ENCODE assay signal across 1 cellular context in the genomic region with DNA sequence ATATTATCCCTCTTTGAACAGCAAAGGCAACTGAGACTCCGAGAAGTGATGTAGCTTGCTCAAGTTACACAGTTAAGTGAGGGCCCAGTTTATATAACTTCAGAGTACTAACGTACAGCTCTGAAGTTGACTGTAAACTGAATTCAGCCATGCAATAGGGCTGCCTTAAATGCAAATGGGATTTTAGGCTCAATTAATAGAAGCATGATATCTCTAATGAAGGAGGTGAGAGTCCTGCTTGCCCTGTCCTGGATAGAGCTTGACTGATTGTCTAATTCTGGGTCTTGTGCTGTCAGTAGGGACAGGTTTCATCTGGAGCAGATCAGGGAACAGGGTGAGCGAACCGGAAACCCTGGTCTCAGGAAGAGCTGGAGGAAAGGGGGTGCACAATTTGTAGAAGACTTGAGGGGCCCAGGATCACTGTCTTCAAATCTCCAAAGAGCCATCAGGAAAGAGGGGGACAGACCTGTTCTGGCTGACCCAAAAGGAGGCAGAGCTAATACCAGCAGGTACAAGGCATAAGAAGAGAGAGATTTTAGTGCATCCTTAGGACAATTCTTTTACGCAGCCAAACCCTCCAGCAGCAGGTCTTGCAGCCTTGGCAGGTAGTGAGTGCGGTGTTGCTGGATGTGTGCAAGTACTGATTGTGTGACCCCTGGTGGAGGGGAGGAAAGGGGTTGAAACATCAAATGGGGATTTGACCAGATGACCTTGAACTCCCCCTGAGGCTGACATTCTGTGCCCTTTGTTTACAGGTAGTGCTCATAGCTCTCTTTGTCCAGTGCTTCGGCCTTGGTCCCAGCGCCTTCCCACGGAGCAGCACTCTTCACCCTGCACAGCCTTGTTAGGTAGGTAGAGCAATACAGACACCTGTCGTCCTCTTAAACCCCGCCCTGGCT.
TF ChIP-seq lines count a peak whose summit lies in the region.

No MANE protein-coding gene starts in this region.

TF ChIP-seq in HepG2, 621 proteins besides CTCF, POLR2A, EP300 and RAD21 (continued from another document and continues in another):
- TF ChIP-seq, protein P1, sequence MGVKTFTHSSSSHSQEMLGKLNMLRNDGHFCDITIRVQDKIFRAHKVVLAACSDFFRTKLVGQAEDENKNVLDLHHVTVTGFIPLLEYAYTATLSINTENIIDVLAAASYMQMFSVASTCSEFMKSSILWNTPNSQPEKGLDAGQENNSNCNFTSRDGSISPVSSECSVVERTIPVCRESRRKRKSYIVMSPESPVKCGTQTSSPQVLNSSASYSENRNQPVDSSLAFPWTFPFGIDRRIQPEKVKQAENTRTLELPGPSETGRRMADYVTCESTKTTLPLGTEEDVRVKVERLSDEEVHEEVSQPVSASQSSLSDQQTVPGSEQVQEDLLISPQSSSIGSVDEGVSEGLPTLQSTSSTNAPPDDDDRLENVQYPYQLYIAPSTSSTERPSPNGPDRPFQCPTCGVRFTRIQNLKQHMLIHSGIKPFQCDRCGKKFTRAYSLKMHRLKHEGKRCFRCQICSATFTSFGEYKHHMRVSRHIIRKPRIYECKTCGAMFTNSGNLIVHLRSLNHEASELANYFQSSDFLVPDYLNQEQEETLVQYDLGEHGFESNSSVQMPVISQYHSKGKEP (CRISPR knock-in tag; IDR thresholded peaks at IDR 0.05), result no peak
- TF ChIP-seq ZSCAN29 (CRISPR knock-in tag; conservative IDR thresholded peaks at IDR 0.05) (no peak; the same call in 1 of the 2 replicates), ZFP90 (CRISPR knock-in tag; IDR thresholded peaks at IDR 0.05; ENCODE audit: borderline replicate concordance) (no peak), SALL1 (CRISPR knock-in tag; IDR thresholded peaks at IDR 0.05) (peak; percentile 88), ZNF329 (CRISPR knock-in tag; IDR thresholded peaks at IDR 0.05; ENCODE audit: low read depth) (no peak), KMT2B (CRISPR knock-in tag; IDR thresholded peaks at IDR 0.05) (no peak), ZSCAN31 (CRISPR knock-in tag; IDR thresholded peaks at IDR 0.05; ENCODE audit: low read depth) (peak; percentile 33; the same call in 1 of the 2 replicates), ZNF253 (CRISPR knock-in tag; IDR thresholded peaks at IDR 0.05; ENCODE audit: borderline replicate concordance) (no peak), ZNF101 (CRISPR knock-in tag; IDR thresholded peaks at IDR 0.05; ENCODE audit: borderline replicate concordance, low read depth) (no peak), ZNF180 (CRISPR knock-in tag; IDR thresholded peaks at IDR 0.05; ENCODE audit: borderline replicate concordance, low read depth) (no peak), MBD4 (IDR thresholded peaks at IDR 0.05; ENCODE audit: borderline replicate concordance, low read length) (no peak), ZNF562 (CRISPR knock-in tag; IDR thresholded peaks at IDR 0.05; ENCODE audit: borderline replicate concordance) (no peak), CENPT (CRISPR knock-in tag; IDR thresholded peaks at IDR 0.05; ENCODE audit: low read depth) (no peak), ZNF777 (CRISPR knock-in tag; IDR thresholded peaks at IDR 0.05) (no peak), ZBTB42 (CRISPR knock-in tag; IDR thresholded peaks at IDR 0.05) (no peak), IKZF1 (IDR thresholded peaks at IDR 0.05) (no peak), MYNN (CRISPR knock-in tag; IDR thresholded peaks at IDR 0.05; ENCODE audit: low read depth) (no peak), MYC (CRISPR knock-in tag; IDR thresholded peaks at IDR 0.05; ENCODE audit: borderline replicate concordance) (no peak), GABPB1 (CRISPR knock-in tag; IDR thresholded peaks at IDR 0.05) (no peak), HNRNPL (IDR thresholded peaks at IDR 0.05; ENCODE audit: low read depth, low read length) (no peak), ZNF850 (CRISPR knock-in tag; conservative IDR thresholded peaks at IDR 0.05) (no peak), FOXA3 (CRISPR knock-in tag; IDR thresholded peaks at IDR 0.05) (peak; percentile 86), SIN3B (IDR thresholded peaks at IDR 0.05; ENCODE audit: low read length) (no peak), MTF1 (CRISPR knock-in tag; IDR thresholded peaks at IDR 0.05) (no peak), TSC22D2 (CRISPR knock-in tag; IDR thresholded peaks at IDR 0.05; ENCODE audit: borderline replicate concordance) (no peak), MAFF (IDR thresholded peaks at IDR 0.05; ENCODE audit: low read depth, low read length) (no peak), GTF2F1 (IDR thresholded peaks at IDR 0.05; ENCODE audit: low read length) (no peak), SMAD3 (CRISPR knock-in tag; IDR thresholded peaks at IDR 0.05) (no peak), MAFK (conservative IDR thresholded peaks at IDR 0.05 in 1 of 2, IDR thresholded peaks at IDR 0.05 in 1 of 2; ENCODE audit: low read length in 2 of 2) (no peak), PHF8 (CRISPR knock-in tag; IDR thresholded peaks at IDR 0.05) (no peak), NR3C1 (CRISPR knock-in tag; IDR thresholded peaks at IDR 0.05) (no peak), ARNT2 (CRISPR knock-in tag; IDR thresholded peaks at IDR 0.05; ENCODE audit: low read depth) (no peak)
- TF ChIP-seq, protein P2, sequence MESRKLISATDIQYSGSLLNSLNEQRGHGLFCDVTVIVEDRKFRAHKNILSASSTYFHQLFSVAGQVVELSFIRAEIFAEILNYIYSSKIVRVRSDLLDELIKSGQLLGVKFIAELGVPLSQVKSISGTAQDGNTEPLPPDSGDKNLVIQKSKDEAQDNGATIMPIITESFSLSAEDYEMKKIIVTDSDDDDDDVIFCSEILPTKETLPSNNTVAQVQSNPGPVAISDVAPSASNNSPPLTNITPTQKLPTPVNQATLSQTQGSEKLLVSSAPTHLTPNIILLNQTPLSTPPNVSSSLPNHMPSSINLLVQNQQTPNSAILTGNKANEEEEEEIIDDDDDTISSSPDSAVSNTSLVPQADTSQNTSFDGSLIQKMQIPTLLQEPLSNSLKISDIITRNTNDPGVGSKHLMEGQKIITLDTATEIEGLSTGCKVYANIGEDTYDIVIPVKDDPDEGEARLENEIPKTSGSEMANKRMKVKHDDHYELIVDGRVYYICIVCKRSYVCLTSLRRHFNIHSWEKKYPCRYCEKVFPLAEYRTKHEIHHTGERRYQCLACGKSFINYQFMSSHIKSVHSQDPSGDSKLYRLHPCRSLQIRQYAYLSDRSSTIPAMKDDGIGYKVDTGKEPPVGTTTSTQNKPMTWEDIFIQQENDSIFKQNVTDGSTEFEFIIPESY (CRISPR knock-in tag; IDR thresholded peaks at IDR 0.05), result peak; percentile 50; the same call in 1 of the 2 replicates
- TF ChIP-seq, protein P3, sequence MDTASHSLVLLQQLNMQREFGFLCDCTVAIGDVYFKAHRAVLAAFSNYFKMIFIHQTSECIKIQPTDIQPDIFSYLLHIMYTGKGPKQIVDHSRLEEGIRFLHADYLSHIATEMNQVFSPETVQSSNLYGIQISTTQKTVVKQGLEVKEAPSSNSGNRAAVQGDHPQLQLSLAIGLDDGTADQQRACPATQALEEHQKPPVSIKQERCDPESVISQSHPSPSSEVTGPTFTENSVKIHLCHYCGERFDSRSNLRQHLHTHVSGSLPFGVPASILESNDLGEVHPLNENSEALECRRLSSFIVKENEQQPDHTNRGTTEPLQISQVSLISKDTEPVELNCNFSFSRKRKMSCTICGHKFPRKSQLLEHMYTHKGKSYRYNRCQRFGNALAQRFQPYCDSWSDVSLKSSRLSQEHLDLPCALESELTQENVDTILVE (CRISPR knock-in tag; IDR thresholded peaks at IDR 0.05), result no peak
- TF ChIP-seq, protein P4, sequence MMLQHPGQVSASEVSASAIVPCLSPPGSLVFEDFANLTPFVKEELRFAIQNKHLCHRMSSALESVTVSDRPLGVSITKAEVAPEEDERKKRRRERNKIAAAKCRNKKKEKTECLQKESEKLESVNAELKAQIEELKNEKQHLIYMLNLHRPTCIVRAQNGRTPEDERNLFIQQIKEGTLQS (CRISPR knock-in tag; IDR thresholded peaks at IDR 0.05), result peak; percentile 27; the same call in 1 of the 2 replicates
- TF ChIP-seq, protein P5, sequence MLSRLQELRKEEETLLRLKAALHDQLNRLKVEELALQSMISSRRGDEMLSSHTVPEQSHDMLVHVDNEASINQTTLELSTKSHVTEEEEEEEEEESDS (CRISPR knock-in tag; IDR thresholded peaks at IDR 0.05; ENCODE audit: borderline replicate concordance), result no peak
- TF ChIP-seq, protein P6, sequence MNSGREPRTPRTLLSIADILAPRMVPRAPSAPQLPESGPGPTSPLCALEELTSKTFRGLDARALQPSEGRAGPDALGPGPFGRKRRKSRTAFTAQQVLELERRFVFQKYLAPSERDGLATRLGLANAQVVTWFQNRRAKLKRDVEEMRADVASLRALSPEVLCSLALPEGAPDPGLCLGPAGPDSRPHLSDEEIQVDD (CRISPR knock-in tag; IDR thresholded peaks at IDR 0.05; ENCODE audit: borderline replicate concordance), result no peak
- TF ChIP-seq, protein P7, sequence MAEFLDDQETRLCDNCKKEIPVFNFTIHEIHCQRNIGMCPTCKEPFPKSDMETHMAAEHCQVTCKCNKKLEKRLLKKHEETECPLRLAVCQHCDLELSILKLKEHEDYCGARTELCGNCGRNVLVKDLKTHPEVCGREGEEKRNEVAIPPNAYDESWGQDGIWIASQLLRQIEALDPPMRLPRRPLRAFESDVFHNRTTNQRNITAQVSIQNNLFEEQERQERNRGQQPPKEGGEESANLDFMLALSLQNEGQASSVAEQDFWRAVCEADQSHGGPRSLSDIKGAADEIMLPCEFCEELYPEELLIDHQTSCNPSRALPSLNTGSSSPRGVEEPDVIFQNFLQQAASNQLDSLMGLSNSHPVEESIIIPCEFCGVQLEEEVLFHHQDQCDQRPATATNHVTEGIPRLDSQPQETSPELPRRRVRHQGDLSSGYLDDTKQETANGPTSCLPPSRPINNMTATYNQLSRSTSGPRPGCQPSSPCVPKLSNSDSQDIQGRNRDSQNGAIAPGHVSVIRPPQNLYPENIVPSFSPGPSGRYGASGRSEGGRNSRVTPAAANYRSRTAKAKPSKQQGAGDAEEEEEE (CRISPR knock-in tag; IDR thresholded peaks at IDR 0.05; ENCODE audit: borderline replicate concordance), result no peak
- TF ChIP-seq, protein P8, sequence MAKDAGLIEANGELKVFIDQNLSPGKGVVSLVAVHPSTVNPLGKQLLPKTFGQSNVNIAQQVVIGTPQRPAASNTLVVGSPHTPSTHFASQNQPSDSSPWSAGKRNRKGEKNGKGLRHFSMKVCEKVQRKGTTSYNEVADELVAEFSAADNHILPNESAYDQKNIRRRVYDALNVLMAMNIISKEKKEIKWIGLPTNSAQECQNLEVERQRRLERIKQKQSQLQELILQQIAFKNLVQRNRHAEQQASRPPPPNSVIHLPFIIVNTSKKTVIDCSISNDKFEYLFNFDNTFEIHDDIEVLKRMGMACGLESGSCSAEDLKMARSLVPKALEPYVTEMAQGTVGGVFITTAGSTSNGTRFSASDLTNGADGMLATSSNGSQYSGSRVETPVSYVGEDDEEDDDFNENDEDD (CRISPR knock-in tag; IDR thresholded peaks at IDR 0.05; ENCODE audit: borderline replicate concordance), result no peak
- TF ChIP-seq, protein P9, sequence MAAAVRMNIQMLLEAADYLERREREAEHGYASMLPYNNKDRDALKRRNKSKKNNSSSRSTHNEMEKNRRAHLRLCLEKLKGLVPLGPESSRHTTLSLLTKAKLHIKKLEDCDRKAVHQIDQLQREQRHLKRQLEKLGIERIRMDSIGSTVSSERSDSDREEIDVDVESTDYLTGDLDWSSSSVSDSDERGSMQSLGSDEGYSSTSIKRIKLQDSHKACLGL (CRISPR knock-in tag; IDR thresholded peaks at IDR 0.05), result no peak
- TF ChIP-seq, protein P10, sequence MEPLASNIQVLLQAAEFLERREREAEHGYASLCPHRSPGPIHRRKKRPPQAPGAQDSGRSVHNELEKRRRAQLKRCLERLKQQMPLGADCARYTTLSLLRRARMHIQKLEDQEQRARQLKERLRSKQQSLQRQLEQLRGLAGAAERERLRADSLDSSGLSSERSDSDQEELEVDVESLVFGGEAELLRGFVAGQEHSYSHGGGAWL (CRISPR knock-in tag; IDR thresholded peaks at IDR 0.05), result no peak
- TF ChIP-seq, protein P11, sequence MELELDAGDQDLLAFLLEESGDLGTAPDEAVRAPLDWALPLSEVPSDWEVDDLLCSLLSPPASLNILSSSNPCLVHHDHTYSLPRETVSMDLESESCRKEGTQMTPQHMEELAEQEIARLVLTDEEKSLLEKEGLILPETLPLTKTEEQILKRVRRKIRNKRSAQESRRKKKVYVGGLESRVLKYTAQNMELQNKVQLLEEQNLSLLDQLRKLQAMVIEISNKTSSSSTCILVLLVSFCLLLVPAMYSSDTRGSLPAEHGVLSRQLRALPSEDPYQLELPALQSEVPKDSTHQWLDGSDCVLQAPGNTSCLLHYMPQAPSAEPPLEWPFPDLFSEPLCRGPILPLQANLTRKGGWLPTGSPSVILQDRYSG (CRISPR knock-in tag; IDR thresholded peaks at IDR 0.05), result no peak
- TF ChIP-seq, protein P12, sequence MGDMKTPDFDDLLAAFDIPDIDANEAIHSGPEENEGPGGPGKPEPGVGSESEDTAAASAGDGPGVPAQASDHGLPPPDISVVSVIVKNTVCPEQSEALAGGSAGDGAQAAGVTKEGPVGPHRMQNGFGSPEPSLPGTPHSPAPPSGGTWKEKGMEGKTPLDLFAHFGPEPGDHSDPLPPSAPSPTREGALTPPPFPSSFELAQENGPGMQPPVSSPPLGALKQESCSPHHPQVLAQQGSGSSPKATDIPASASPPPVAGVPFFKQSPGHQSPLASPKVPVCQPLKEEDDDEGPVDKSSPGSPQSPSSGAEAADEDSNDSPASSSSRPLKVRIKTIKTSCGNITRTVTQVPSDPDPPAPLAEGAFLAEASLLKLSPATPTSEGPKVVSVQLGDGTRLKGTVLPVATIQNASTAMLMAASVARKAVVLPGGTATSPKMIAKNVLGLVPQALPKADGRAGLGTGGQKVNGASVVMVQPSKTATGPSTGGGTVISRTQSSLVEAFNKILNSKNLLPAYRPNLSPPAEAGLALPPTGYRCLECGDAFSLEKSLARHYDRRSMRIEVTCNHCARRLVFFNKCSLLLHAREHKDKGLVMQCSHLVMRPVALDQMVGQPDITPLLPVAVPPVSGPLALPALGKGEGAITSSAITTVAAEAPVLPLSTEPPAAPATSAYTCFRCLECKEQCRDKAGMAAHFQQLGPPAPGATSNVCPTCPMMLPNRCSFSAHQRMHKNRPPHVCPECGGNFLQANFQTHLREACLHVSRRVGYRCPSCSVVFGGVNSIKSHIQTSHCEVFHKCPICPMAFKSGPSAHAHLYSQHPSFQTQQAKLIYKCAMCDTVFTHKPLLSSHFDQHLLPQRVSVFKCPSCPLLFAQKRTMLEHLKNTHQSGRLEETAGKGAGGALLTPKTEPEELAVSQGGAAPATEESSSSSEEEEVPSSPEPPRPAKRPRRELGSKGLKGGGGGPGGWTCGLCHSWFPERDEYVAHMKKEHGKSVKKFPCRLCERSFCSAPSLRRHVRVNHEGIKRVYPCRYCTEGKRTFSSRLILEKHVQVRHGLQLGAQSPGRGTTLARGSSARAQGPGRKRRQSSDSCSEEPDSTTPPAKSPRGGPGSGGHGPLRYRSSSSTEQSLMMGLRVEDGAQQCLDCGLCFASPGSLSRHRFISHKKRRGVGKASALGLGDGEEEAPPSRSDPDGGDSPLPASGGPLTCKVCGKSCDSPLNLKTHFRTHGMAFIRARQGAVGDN (CRISPR knock-in tag; IDR thresholded peaks at IDR 0.05), result no peak
- TF ChIP-seq, protein P13, sequence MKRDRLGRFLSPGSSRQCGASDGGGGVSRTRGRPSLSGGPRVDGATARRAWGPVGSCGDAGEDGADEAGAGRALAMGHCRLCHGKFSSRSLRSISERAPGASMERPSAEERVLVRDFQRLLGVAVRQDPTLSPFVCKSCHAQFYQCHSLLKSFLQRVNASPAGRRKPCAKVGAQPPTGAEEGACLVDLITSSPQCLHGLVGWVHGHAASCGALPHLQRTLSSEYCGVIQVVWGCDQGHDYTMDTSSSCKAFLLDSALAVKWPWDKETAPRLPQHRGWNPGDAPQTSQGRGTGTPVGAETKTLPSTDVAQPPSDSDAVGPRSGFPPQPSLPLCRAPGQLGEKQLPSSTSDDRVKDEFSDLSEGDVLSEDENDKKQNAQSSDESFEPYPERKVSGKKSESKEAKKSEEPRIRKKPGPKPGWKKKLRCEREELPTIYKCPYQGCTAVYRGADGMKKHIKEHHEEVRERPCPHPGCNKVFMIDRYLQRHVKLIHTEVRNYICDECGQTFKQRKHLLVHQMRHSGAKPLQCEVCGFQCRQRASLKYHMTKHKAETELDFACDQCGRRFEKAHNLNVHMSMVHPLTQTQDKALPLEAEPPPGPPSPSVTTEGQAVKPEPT (CRISPR knock-in tag; IDR thresholded peaks at IDR 0.05; ENCODE audit: low read depth), result no peak
